15 cellular contexts compared by ENCODE assay signal in genomic region chr3:96700322-96701315, GRCh38.
DNase-seq lines count a peak whose midpoint lies in the region; ATAC-seq, FAIRE-seq and TF ChIP-seq lines count a peak whose summit lies in the region.
"Had no signal": no experiment of that assay in that cellular context is flagged by ENCODE, and none has a peak within 500 bp of the region (broad histone marks: within the 10 kb centered on the region; RNA-seq: fewer than 3 reads in every experiment).

No MANE protein-coding gene starts in this region.

- no peak for TF ChIP-seq RAD21 in HepG2 (CRISPR knock-in tag; IDR thresholded peaks at IDR 0.05)

- no peak for TF ChIP-seq EP300 in HepG2 (IDR thresholded peaks at IDR 0.05; ENCODE audit: low read depth in 2 of 2, low read length in 2 of 2)
- no peak for TF ChIP-seq EP300 in HepG2 (CRISPR knock-in tag; IDR thresholded peaks at IDR 0.05; ENCODE audit: borderline replicate concordance)

- intact Hi-C loops in HepG2 (cut with micrococcal nuclease; ENCODE audit: unreplicated experiment) (loop anchor here (5.0 kb wide), 1 partner anchor 368 kb away; no protein-coding TSS in a partner anchor), right lobe of liver (cut with DNase I) (no loop called here), Panc1 (cut with micrococcal nuclease; ENCODE audit: unreplicated experiment) (no loop called here), colonic mucosa (cut with DNase I) (no loop called here)

- 10% methylated on average over 5 of the region's 5 CpGs for WGBS in HepG2 (ENCODE audit: low lambda C conversion rate)
- 39% methylated on average over 3 of the region's 5 CpGs for WGBS in right lobe of liver (ENCODE audit: insufficient coverage, low coverage, low lambda C conversion rate, missing lambda C conversion rate)

- in situ Hi-C loops in HepG2 (cut with HindIII; ENCODE audit: extremely low pct_ligation_motif_present, low pct_unique_long_range_greater_than_20kb) (no loop called here), Panc1 (cut with HindIII; ENCODE audit: low pct_unique_long_range_greater_than_20kb, low sequenced_read_pairs) (no loop called here)

- no TSS peak for BruUV-seq in HepG2 (replicated peaks; lab: Mats Ljungman, UMichigan)
- BruUV-seq in Panc1 (replicated peaks; lab: Mats Ljungman, UMichigan): no TSS peak

- CTCF ChIA-PET in HepG2 (lab: Yijun Ruan, JAX; ENCODE audit: low intra/inter-chr PET ratio, low total read pairs) (no interaction called here), Panc1 (lab: Charles Lee) (no interaction called here)

- H4K20me1 ChIP-seq in HepG2 (ENCODE audit: insufficient read depth, low read length): no peaks in the 10 kb centered on the region

- no peak overlapping the region for H3K4me2 ChIP-seq in HepG2 (ENCODE audit: low read depth, low read length)

- no peak for FAIRE-seq in HepG2 (lab: Jason Lieb, UNC)

- no peak overlapping the region for H3K4me3 ChIP-seq in HepG2 (replicated peaks in 1 of 3; ENCODE audit: insufficient read depth in 1 of 3, low read depth in 2 of 3, low read length in 3 of 3)
- H3K4me3 ChIP-seq in right lobe of liver: no peak overlapping the region
- H3K4me3 ChIP-seq in Panc1 (ENCODE audit: low read depth in 2 of 2, low read length in 2 of 2): no peak overlapping the region
- H3K4me3 ChIP-seq in colonic mucosa: no peak overlapping the region
- H3K4me3 ChIP-seq: dorsolateral prefrontal cortex, GM23248, sigmoid colon had no signal

- TF ChIP-seq CTCF in HepG2 (CRISPR knock-in tag; IDR thresholded peaks at IDR 0.05) (no peak), right lobe of liver (IDR thresholded peaks at IDR 0.05) (no peak), Panc1 (IDR thresholded peaks at IDR 0.05) (peak; percentile 18), colonic mucosa (IDR thresholded peaks at IDR 0.05) (no peak)

- H3K9me3 ChIP-seq in HepG2 (ENCODE audit: low read length) (no peaks in the 10 kb centered on the region; the same call in 1 of the 2 replicates), right lobe of liver (no peaks in the 10 kb centered on the region), Panc1 (ENCODE audit: control insufficient read depth, insufficient read depth, low read depth, low read length) (no peaks in the 10 kb centered on the region), colonic mucosa (no peaks in the 10 kb centered on the region)
- H3K9me3 ChIP-seq: neutrophil had no signal

- H3K36me3 ChIP-seq in HepG2 (replicated peaks in 1 of 2; ENCODE audit: control insufficient read depth in 1 of 2, insufficient read depth in 2 of 2, low read length in 2 of 2) (no peaks in the 10 kb centered on the region), right lobe of liver (no peaks in the 10 kb centered on the region), Panc1 (ENCODE audit: control insufficient read depth, insufficient read depth, low read length) (no peaks in the 10 kb centered on the region), colonic mucosa (no peaks in the 10 kb centered on the region)
- H3K36me3 ChIP-seq: neutrophil, sigmoid colon had no signal

- TF ChIP-seq POLR2A in HepG2 (IDR thresholded peaks at IDR 0.05; ENCODE audit: insufficient read depth in 1 of 2, low read depth in 2 of 2, low read length in 2 of 2) (no peak), right lobe of liver (IDR thresholded peaks at IDR 0.05) (no peak)

- no peaks in the 10 kb centered on the region for H3K79me2 ChIP-seq in HepG2 (ENCODE audit: insufficient read depth, low read length)

- H3K27me3 ChIP-seq in HepG2 (ENCODE audit: control insufficient read depth in 1 of 2, insufficient read depth in 2 of 2, low read length in 2 of 2) (no peaks in the 10 kb centered on the region), right lobe of liver (no peaks in the 10 kb centered on the region), Panc1 (ENCODE audit: control insufficient read depth, insufficient read depth, low read length) (no peaks in the 10 kb centered on the region), colonic mucosa (no peaks in the 10 kb centered on the region)
- H3K27me3 ChIP-seq: neutrophil, sigmoid colon had no signal

- H3K4me1 ChIP-seq in HepG2 (ENCODE audit: insufficient read depth, low read length) (no peaks in the 10 kb centered on the region), right lobe of liver (no peaks in the 10 kb centered on the region), Panc1 (ENCODE audit: control insufficient read depth, insufficient read depth, low read length) (no peaks in the 10 kb centered on the region), colonic mucosa (no peaks in the 10 kb centered on the region)

- ATAC-seq in HepG2: peak; percentile 65
- no peak for ATAC-seq in right lobe of liver
- ATAC-seq in Panc1: no peak
- ATAC-seq: activated CD8-positive, alpha-beta T cell treated with anti-CD3 and anti-CD28 coated beads for 36 hours had no signal

- POLR2A ChIA-PET in HepG2 (lab: Yijun Ruan, JAX): no interaction called here
- POLR2A ChIA-PET in Panc1 (lab: Charles Lee): no interaction called here

- no peak for DNase-seq in HepG2 (ENCODE audit: low spot score)
- no peak for DNase-seq in right lobe of liver
- no peak for DNase-seq in Panc1 (ENCODE audit: low read depth, low spot score)
- peak; percentile 5 for DNase-seq in iPS DF 19.7 (ENCODE audit: low read depth, low spot score)
- DNase-seq in colonic mucosa: no peak
- DNase-seq in NCI-H1417 treated with DMSO at 0.1 percent for 48 hours (lab: John Stamatoyannopoulos, UW): no peak
- no peak for DNase-seq in superior temporal gyrus (ENCODE audit: extremely low spot score)
- no peak for DNase-seq in HuH-7.5 (ENCODE audit: low spot score)
- DNase-seq: activated CD8-positive, alpha-beta T cell treated with anti-CD3 and anti-CD28 coated beads for 36 hours; aorta; dorsolateral prefrontal cortex; GM23248; sigmoid colon; stimulated activated CD4-positive, alpha-beta T cell treated with anti-CD3 and anti-CD28 coated beads, Interleukin-4, amount 100 ng/mL, for 1 hour had no signal

- H3K27ac ChIP-seq in HepG2 (ENCODE audit: extremely low read length, insufficient read depth, low read length) (no peak overlapping the region), right lobe of liver (no peak overlapping the region), Panc1 (ENCODE audit: low read length) (no peak overlapping the region), colonic mucosa (no peak overlapping the region)
- H3K27ac ChIP-seq: dorsolateral prefrontal cortex, GM23248, neutrophil, sigmoid colon had no signal

- H2AFZ ChIP-seq in HepG2 (ENCODE audit: low read length): no peak overlapping the region
- H2AFZ ChIP-seq: GM23248 had no signal

- H3K9ac ChIP-seq in HepG2 (ENCODE audit: insufficient read depth, low read depth, low read length) (no peak overlapping the region), colonic mucosa (ENCODE audit: low read depth in 2 of 2, low read length in 2 of 2) (no peak overlapping the region)
- H3K9ac ChIP-seq: GM23248 had no signal

TF ChIP-seq in HepG2, 621 proteins besides CTCF, POLR2A, EP300 and RAD21:
- TF ChIP-seq ZNF121 (CRISPR knock-in tag; IDR thresholded peaks at IDR 0.05): no peak
- TF ChIP-seq STAG1 (CRISPR knock-in tag; IDR thresholded peaks at IDR 0.05): peak; percentile 32
- TF ChIP-seq ZNF737 (CRISPR knock-in tag; IDR thresholded peaks at IDR 0.05; ENCODE audit: borderline replicate concordance): no peak
- no peak for TF ChIP-seq ZNF260 (CRISPR knock-in tag; IDR thresholded peaks at IDR 0.05; ENCODE audit: borderline replicate concordance, low read depth)
- TF ChIP-seq NFIB (CRISPR knock-in tag; IDR thresholded peaks at IDR 0.05; ENCODE audit: borderline replicate concordance): no peak
- no peak for TF ChIP-seq ZBTB26 (CRISPR knock-in tag; IDR thresholded peaks at IDR 0.05; ENCODE audit: borderline replicate concordance)
